Comparison of ENCODE assay signal across 1 cellular context in the genomic region with DNA sequence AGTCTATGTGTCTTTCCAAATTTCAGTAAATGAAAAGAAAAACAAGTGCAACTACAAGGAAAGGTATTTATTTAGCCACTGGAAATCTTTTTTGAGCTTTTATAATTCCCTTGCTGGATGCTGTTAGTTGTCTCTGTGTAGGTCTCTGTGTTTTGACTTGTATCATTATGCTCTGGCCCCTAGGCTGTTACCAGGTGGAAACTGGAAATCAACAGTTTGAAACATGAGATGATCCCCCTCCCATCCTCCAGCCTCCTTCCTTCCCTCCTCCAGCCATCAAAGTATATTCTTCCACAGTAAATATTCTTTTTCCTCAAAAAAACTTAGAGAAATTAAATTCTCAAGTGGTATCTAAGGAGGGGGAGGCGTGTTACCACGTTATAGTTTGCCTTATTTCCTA.
TF ChIP-seq lines count a peak whose summit lies in the region.

No MANE protein-coding gene starts in this region.

TF ChIP-seq in GM23338, 12 proteins besides CTCF, POLR2A, EP300 and RAD21:
- TF ChIP-seq, protein P1, sequence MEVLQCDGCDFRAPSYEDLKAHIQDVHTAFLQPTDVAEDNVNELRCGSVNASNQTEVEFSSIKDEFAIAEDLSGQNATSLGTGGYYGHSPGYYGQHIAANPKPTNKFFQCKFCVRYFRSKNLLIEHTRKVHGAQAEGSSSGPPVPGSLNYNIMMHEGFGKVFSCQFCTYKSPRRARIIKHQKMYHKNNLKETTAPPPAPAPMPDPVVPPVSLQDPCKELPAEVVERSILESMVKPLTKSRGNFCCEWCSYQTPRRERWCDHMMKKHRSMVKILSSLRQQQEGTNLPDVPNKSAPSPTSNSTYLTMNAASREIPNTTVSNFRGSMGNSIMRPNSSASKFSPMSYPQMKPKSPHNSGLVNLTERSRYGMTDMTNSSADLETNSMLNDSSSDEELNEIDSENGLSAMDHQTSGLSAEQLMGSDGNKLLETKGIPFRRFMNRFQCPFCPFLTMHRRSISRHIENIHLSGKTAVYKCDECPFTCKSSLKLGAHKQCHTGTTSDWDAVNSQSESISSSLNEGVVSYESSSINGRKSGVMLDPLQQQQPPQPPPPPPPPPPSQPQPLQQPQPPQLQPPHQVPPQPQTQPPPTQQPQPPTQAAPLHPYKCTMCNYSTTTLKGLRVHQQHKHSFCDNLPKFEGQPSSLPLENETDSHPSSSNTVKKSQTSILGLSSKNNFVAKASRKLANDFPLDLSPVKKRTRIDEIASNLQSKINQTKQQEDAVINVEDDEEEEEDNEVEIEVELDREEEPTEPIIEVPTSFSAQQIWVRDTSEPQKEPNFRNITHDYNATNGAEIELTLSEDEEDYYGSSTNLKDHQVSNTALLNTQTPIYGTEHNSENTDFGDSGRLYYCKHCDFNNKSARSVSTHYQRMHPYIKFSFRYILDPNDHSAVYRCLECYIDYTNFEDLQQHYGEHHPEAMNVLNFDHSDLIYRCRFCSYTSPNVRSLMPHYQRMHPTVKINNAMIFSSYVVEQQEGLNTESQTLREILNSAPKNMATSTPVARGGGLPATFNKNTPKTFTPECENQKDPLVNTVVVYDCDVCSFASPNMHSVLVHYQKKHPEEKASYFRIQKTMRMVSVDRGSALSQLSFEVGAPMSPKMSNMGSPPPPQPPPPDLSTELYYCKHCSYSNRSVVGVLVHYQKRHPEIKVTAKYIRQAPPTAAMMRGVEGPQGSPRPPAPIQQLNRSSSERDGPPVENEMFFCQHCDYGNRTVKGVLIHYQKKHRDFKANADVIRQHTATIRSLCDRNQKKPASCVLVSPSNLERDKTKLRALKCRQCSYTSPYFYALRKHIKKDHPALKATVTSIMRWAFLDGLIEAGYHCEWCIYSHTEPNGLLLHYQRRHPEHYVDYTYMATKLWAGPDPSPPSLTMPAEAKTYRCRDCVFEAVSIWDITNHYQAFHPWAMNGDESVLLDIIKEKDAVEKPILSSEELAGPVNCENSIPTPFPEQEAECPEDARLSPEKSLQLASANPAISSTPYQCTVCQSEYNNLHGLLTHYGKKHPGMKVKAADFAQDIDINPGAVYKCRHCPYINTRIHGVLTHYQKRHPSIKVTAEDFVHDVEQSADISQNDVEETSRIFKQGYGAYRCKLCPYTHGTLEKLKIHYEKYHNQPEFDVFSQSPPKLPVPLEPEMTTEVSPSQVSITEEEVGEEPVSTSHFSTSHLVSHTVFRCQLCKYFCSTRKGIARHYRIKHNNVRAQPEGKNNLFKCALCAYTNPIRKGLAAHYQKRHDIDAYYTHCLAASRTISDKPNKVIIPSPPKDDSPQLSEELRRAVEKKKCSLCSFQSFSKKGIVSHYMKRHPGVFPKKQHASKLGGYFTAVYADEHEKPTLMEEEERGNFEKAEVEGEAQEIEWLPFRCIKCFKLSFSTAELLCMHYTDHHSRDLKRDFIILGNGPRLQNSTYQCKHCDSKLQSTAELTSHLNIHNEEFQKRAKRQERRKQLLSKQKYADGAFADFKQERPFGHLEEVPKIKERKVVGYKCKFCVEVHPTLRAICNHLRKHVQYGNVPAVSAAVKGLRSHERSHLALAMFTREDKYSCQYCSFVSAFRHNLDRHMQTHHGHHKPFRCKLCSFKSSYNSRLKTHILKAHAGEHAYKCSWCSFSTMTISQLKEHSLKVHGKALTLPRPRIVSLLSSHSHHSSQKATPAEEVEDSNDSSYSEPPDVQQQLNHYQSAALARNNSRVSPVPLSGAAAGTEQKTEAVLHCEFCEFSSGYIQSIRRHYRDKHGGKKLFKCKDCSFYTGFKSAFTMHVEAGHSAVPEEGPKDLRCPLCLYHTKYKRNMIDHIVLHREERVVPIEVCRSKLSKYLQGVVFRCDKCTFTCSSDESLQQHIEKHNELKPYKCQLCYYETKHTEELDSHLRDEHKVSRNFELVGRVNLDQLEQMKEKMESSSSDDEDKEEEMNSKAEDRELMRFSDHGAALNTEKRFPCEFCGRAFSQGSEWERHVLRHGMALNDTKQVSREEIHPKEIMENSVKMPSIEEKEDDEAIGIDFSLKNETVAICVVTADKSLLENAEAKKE (CRISPR knock-in tag; IDR thresholded peaks at IDR 0.05): no peak
- TF ChIP-seq REST (IDR thresholded peaks at IDR 0.05; ENCODE audit: unreplicated experiment) (no peak), CREB1 (CRISPR knock-in tag; IDR thresholded peaks at IDR 0.05; ENCODE audit: low read depth) (no peak), NANOG (IDR thresholded peaks at IDR 0.05; ENCODE audit: borderline replicate concordance) (no peak), ZNF114 (CRISPR knock-in tag; IDR thresholded peaks at IDR 0.05) (no peak), POLR2AphosphoS5 (IDR thresholded peaks at IDR 0.05; ENCODE audit: low read depth) (no peak), ZNF331 (CRISPR knock-in tag; IDR thresholded peaks at IDR 0.05; ENCODE audit: low read depth) (no peak), EZH2 (IDR thresholded peaks at IDR 0.05; ENCODE audit: low read depth, unreplicated experiment) (no peak), JUNB (IDR thresholded peaks at IDR 0.05; ENCODE audit: unreplicated experiment) (no peak), STAT1 (IDR thresholded peaks at IDR 0.05; ENCODE audit: unreplicated experiment) (no peak), EZH2phosphoT487 (IDR thresholded peaks at IDR 0.05; ENCODE audit: unreplicated experiment) (no peak)
- TF ChIP-seq, protein P2, sequence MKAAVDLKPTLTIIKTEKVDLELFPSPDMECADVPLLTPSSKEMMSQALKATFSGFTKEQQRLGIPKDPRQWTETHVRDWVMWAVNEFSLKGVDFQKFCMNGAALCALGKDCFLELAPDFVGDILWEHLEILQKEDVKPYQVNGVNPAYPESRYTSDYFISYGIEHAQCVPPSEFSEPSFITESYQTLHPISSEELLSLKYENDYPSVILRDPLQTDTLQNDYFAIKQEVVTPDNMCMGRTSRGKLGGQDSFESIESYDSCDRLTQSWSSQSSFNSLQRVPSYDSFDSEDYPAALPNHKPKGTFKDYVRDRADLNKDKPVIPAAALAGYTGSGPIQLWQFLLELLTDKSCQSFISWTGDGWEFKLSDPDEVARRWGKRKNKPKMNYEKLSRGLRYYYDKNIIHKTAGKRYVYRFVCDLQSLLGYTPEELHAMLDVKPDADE (IDR thresholded peaks at IDR 0.05): no peak
